ENCODE assay signal across 8 cellular contexts in genomic region chr6:35920793-35921732, GRCh38. TPM values are rescaled to one million over a fixed set of nuclear protein-coding genes. Genes with fewer than 3 reads are reported as not detected.
DNase-seq lines count a peak whose midpoint lies in the region; ATAC-seq and TF ChIP-seq lines count a peak whose summit lies in the region.

TSS of gene SRPK1 (minus strand) at chr6:35921098. CDS start at chr6:35921056, 42 bp downstream.

- H3K9ac ChIP-seq in DND-41 (ENCODE audit: low read depth, low read length), result peak within 1 kb of the TSS; percentile 78
- peak within 1 kb of the TSS; percentile 95 for H3K9ac ChIP-seq in Karpas-422 (ENCODE audit: low read length)

- H4K20me1 ChIP-seq in DND-41 (ENCODE audit: insufficient read depth, low read length), result peaks cover 34% of the 10 kb centered on the region
- peaks cover 9% of the 10 kb centered on the region; the same call in 1 of the 2 replicates for H4K20me1 ChIP-seq in Karpas-422 (ENCODE audit: insufficient read depth, low read depth, low read length)

- peaks cover 0 to 9% (median 0%) of the 10 kb centered on the region in 3 donors for H3K36me3 Mint-ChIP-seq in naive thymus-derived CD8-positive, alpha-beta T cell
- H3K36me3 Mint-ChIP-seq in stimulated activated naive B cell treated with anti-CD40 and anti-IgM and Interleukin-4, amounts not matched to agents 10 μg/mL and 1 μg/mL and 100 μg/mL, for 72 hours, result peaks cover 10 to 29% of the 10 kb centered on the region in 2 donors

- H3K4me3 ChIP-seq in DND-41 (ENCODE audit: low read depth in 1 of 2, low read length in 2 of 2) (peak within 1 kb of the TSS; percentile 73 to 81), Karpas-422 (ENCODE audit: low read length) (peak within 1 kb of the TSS; percentile 89), fibroblast of mammary gland (ENCODE audit: control insufficient read depth, low read depth, low read length) (peak within 1 kb of the TSS; percentile 87)

- peak; percentile 86 for ATAC-seq in DND-41 (ENCODE audit: insufficient read depth, low read depth)
- ATAC-seq in GM21786 (IDR thresholded peaks at IDR 0.05; ENCODE audit: unreplicated experiment), result peak; percentile 61
- peak; percentile 74 to 78 for ATAC-seq in naive thymus-derived CD8-positive, alpha-beta T cell
- peak; percentile 89 to 92 for ATAC-seq in stimulated activated naive B cell treated with anti-CD40 and anti-IgM and Interleukin-4, amounts not matched to agents 10 μg/mL and 1 μg/mL and 100 μg/mL, for 72 hours (replicated peaks)

- H3K27ac ChIP-seq in DND-41 (ENCODE audit: low read length) (peak within 1 kb of the TSS; percentile 96), Karpas-422 (ENCODE audit: low read length) (peak within 1 kb of the TSS; percentile 39; the same call in 1 of the 2 replicates)

- peak within 1 kb of the TSS; percentile 99 for H2AFZ ChIP-seq in DND-41 (ENCODE audit: low read depth, low read length)
- peak within 1 kb of the TSS; percentile 98 for H2AFZ ChIP-seq in Karpas-422 (ENCODE audit: low read length)

- peaks cover 20 to 58% (median 37%) of the 10 kb centered on the region in 4 donors for H3K4me1 Mint-ChIP-seq in naive thymus-derived CD8-positive, alpha-beta T cell
- peaks cover 23 to 47% of the 10 kb centered on the region in 2 donors for H3K4me1 Mint-ChIP-seq in stimulated activated naive B cell treated with anti-CD40 and anti-IgM and Interleukin-4, amounts not matched to agents 10 μg/mL and 1 μg/mL and 100 μg/mL, for 72 hours

- H3K4me2 ChIP-seq in DND-41 (ENCODE audit: insufficient read depth, low read length) (peak within 1 kb of the TSS; percentile 91), Karpas-422 (ENCODE audit: low read depth, low read length, poor library complexity, severe bottlenecking) (peak within 1 kb of the TSS; percentile 99)

- no peaks in the 10 kb centered on the region for H3K9me2 ChIP-seq in Karpas-422 (replicated peaks; ENCODE audit: insufficient read depth, low read length)

- H3K27me3 ChIP-seq in DND-41 (ENCODE audit: insufficient read depth, low read length, poor library complexity) (no peaks in the 10 kb centered on the region), Karpas-422 (ENCODE audit: low read length) (no peaks in the 10 kb centered on the region)

- no peaks in the 10 kb centered on the region for H3K9me3 Mint-ChIP-seq in naive thymus-derived CD8-positive, alpha-beta T cell
- no peaks in the 10 kb centered on the region for H3K9me3 Mint-ChIP-seq in stimulated activated naive B cell treated with anti-CD40 and anti-IgM and Interleukin-4, amounts not matched to agents 10 μg/mL and 1 μg/mL and 100 μg/mL, for 72 hours

- H3K79me2 ChIP-seq in DND-41 (ENCODE audit: insufficient read depth, low read length) (peaks cover 65% of the 10 kb centered on the region), Karpas-422 (ENCODE audit: low read length) (peaks cover 50% of the 10 kb centered on the region)

- peak within 1 kb of the TSS; percentile 85 to 99 (median 96) for H3K4me3 Mint-ChIP-seq in naive thymus-derived CD8-positive, alpha-beta T cell
- H3K4me3 Mint-ChIP-seq in stimulated activated naive B cell treated with anti-CD40 and anti-IgM and Interleukin-4, amounts not matched to agents 10 μg/mL and 1 μg/mL and 100 μg/mL, for 72 hours, result peak within 1 kb of the TSS; percentile 95 to 98

- H3K27me3 Mint-ChIP-seq in naive thymus-derived CD8-positive, alpha-beta T cell, result no peaks in the 10 kb centered on the region
- H3K27me3 Mint-ChIP-seq in stimulated activated naive B cell treated with anti-CD40 and anti-IgM and Interleukin-4, amounts not matched to agents 10 μg/mL and 1 μg/mL and 100 μg/mL, for 72 hours, result no peaks in the 10 kb centered on the region

- no peak for TF ChIP-seq CTCF in DND-41 (IDR thresholded peaks at IDR 0.05; ENCODE audit: borderline replicate concordance, extremely low read depth, low read length, poor library complexity, severe bottlenecking)
- no peak for TF ChIP-seq CTCF in fibroblast of mammary gland (conservative IDR thresholded peaks at IDR 0.05; ENCODE audit: control insufficient read depth, insufficient read depth, low read depth, low read length)

- H3K4me1 ChIP-seq in DND-41 (ENCODE audit: insufficient read depth, low read length), result peaks cover 54% of the 10 kb centered on the region
- peaks cover 29% of the 10 kb centered on the region for H3K4me1 ChIP-seq in Karpas-422 (ENCODE audit: low read length)

- H3K36me3 ChIP-seq in DND-41 (ENCODE audit: insufficient read depth, low read length) (peaks cover 30% of the 10 kb centered on the region), Karpas-422 (ENCODE audit: insufficient read depth, low read length) (peaks cover 31% of the 10 kb centered on the region)

- H3K27ac Mint-ChIP-seq in naive thymus-derived CD8-positive, alpha-beta T cell, result peak within 1 kb of the TSS; percentile 88 to 96 (median 90)
- H3K27ac Mint-ChIP-seq in stimulated activated naive B cell treated with anti-CD40 and anti-IgM and Interleukin-4, amounts not matched to agents 10 μg/mL and 1 μg/mL and 100 μg/mL, for 72 hours, result peak within 1 kb of the TSS; percentile 96

- POLR2A ChIA-PET in naive thymus-derived CD8-positive, alpha-beta T cell (lab: Charles Lee), result interaction anchor here (0.6 to 1.0 kb wide), 2 partner anchors 108 to 1065 kb away, joined by 3 read pairs; partner anchors contain the start of gene MTCH1

- DNase-seq in DND-41 (peak; percentile 93), Karpas-422 (peak; percentile 96), RPMI7951 (ENCODE audit: low read depth) (peak; percentile 77), fibroblast of mammary gland (ENCODE audit: low read depth) (peak; percentile 68)
- peak; percentile 62 to 81 for DNase-seq in activated T-helper 1 cell treated with anti-CD3 and anti-CD28 coated beads, Interleukin-2, amount 50 U/mL, for 16 hours (ENCODE audit: low read depth in 1 of 2, low spot score in 1 of 2)
- DNase-seq in naive thymus-derived CD8-positive, alpha-beta T cell, result peak; percentile 60 to 90 (median 74)
- DNase-seq in stimulated activated naive B cell treated with anti-CD40 and anti-IgM and Interleukin-4, amounts not matched to agents 10 μg/mL and 1 μg/mL and 100 μg/mL, for 72 hours, result peak; percentile 83

- H3K9me3 ChIP-seq in DND-41 (ENCODE audit: insufficient read depth, low read length, severe bottlenecking) (no peaks in the 10 kb centered on the region), Karpas-422 (ENCODE audit: low read length) (no peaks in the 10 kb centered on the region)

RNA-seq across cellular contexts. Expression of gene SRPK1, which starts in this region (rescaled TPM):
- 94.4 and 104 TPM in 2 replicates for total RNA-seq in Karpas-422 (2014; rRNA removed; shearing (Covaris generic); ENCODE audit: low replicate concordance)
- 62.6 and 64.4 TPM in 2 replicates for total RNA-seq in RPMI7951 (2014; rRNA removed; shearing (Covaris generic))
- total RNA-seq in naive thymus-derived CD8-positive, alpha-beta T cell, result 10 to 100 TPM; 48.0 to 53.4 TPM
- polyA plus RNA-seq in naive thymus-derived CD8-positive, alpha-beta T cell, result 10 to 100 TPM; 28.2 to 40.8 (median 40.3) TPM

Comparison
In these comparisons a context has a peak if more than half of its experiments do, and no peak if none do; other contexts are left out.
1. Peak in every context shown above with its lines: DNase-seq, ATAC-seq, H3K4me3 ChIP-seq and H3K27ac ChIP-seq.